ENCODE assay signal across 8 cellular contexts in genomic region chrX:147917700-147918694, GRCh38. TPM values are rescaled to one million over a fixed set of nuclear protein-coding genes. Genes with fewer than 3 reads are reported as not detected.
DNase-seq lines count a peak whose midpoint lies in the region; ATAC-seq and TF ChIP-seq lines count a peak whose summit lies in the region.

No MANE protein-coding gene starts in this region.

- DNase-seq in GM12865 (ENCODE audit: low read depth): peak; percentile 76
- peak; percentile 39 for DNase-seq in Jurkat, Clone E6-1 (ENCODE audit: low read depth, low spot score)
- DNase-seq in dermis blood vessel endothelial cell: peak; percentile 54
- no peak for DNase-seq in NCI-H2227 treated with DMSO at 0.1 percent for 48 hours (lab: John Stamatoyannopoulos, UW)
- no peak for DNase-seq in globus pallidus (ENCODE audit: low spot score)
- DNase-seq in effector CD8-positive, alpha-beta T cell (lab: John Stamatoyannopoulos, UW): no peak

- ATAC-seq in GM21447 (IDR thresholded peaks at IDR 0.05; ENCODE audit: unreplicated experiment): peak; percentile 91
- ATAC-seq in SK-N-SH treated with all-trans-retinoic acid at 6 μM for 48 hours: no peak

- H3K4me3 ChIP-seq in GM12865 (ENCODE audit: low read depth, low read length): peak overlapping the region; percentile 1; the same call in 1 of the 2 replicates
- no peak overlapping the region for H3K4me3 ChIP-seq in Jurkat, Clone E6-1 (ENCODE audit: low read length)

- TF ChIP-seq CTCF in GM12865 (IDR thresholded peaks at IDR 0.05; ENCODE audit: insufficient read depth, low read depth, low read length, missing control alignments): no peak

TF ChIP-seq in SK-N-SH treated with all-trans-retinoic acid at 6 μM for 48 hours, 23 proteins besides CTCF, POLR2A, EP300 and RAD21:
- no peak for TF ChIP-seq OSR1 (CRISPR knock-in tag; IDR thresholded peaks at IDR 0.05)
- no peak for TF ChIP-seq ARNTL (CRISPR knock-in tag; IDR thresholded peaks at IDR 0.05; ENCODE audit: borderline replicate concordance, low read depth)
- TF ChIP-seq PPARA (CRISPR knock-in tag; IDR thresholded peaks at IDR 0.05; ENCODE audit: borderline replicate concordance): no peak
- no peak for TF ChIP-seq TCF4 (CRISPR knock-in tag; IDR thresholded peaks at IDR 0.05; ENCODE audit: borderline replicate concordance)
- TF ChIP-seq GLIS3 (CRISPR knock-in tag; IDR thresholded peaks at IDR 0.05): no peak
- TF ChIP-seq ZNF70 (CRISPR knock-in tag; IDR thresholded peaks at IDR 0.05): no peak
- no peak for TF ChIP-seq ISL1 (CRISPR knock-in tag; IDR thresholded peaks at IDR 0.05)
- TF ChIP-seq, protein P1, sequence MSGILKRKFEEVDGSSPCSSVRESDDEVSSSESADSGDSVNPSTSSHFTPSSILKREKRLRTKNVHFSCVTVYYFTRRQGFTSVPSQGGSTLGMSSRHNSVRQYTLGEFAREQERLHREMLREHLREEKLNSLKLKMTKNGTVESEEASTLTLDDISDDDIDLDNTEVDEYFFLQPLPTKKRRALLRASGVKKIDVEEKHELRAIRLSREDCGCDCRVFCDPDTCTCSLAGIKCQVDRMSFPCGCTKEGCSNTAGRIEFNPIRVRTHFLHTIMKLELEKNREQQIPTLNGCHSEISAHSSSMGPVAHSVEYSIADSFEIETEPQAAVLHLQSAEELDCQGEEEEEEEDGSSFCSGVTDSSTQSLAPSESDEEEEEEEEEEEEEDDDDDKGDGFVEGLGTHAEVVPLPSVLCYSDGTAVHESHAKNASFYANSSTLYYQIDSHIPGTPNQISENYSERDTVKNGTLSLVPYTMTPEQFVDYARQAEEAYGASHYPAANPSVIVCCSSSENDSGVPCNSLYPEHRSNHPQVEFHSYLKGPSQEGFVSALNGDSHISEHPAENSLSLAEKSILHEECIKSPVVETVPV (CRISPR knock-in tag; IDR thresholded peaks at IDR 0.05): no peak
- TF ChIP-seq CSDC2 (CRISPR knock-in tag; IDR thresholded peaks at IDR 0.05): no peak
- TF ChIP-seq ZFP30 (CRISPR knock-in tag; IDR thresholded peaks at IDR 0.05): no peak
- no peak for TF ChIP-seq ESRRG (CRISPR knock-in tag; IDR thresholded peaks at IDR 0.05)

RNA-seq across cellular contexts. Expression of gene FMR1, which starts 6.3 kb away (rescaled TPM):
- polyA plus RNA-seq in Jurkat, Clone E6-1 (2012; ENCODE audit: insufficient read depth, insufficient read length): 24.7 TPM
- total RNA-seq in dermis blood vessel endothelial cell: 31.1 and 33.5 TPM in 2 replicates

Comparison
In these comparisons a context has a peak if more than half of its experiments do, and no peak if none do; other contexts are left out.
1. DNase-seq: peak in GM12865 (single experiment), Jurkat, Clone E6-1 (single experiment) and dermis blood vessel endothelial cell (single experiment); none in NCI-H2227 treated with DMSO at 0.1 percent for 48 hours (single experiment), globus pallidus (single experiment) and effector CD8-positive, alpha-beta T cell (single experiment).